ENCODE assay signal across 15 cellular contexts in genomic region chr12:32445356-32445755, GRCh38. TPM values are rescaled to one million over a fixed set of nuclear protein-coding genes. Genes with fewer than 3 reads are reported as not detected.
DNase-seq lines count a peak whose midpoint lies in the region; ATAC-seq, FAIRE-seq and TF ChIP-seq lines count a peak whose summit lies in the region.
"Had no signal": no experiment of that assay in that cellular context is flagged by ENCODE, and none has a peak within 500 bp of the region (broad histone marks: within the 10 kb centered on the region; RNA-seq: fewer than 3 reads in every experiment).

No MANE protein-coding gene starts in this region.

- FAIRE-seq in astrocyte (lab: Jason Lieb, UNC) (no peak), keratinocyte (lab: Jason Lieb, UNC) (no peak)

- DNase-seq in cardiac muscle cell (ENCODE audit: low read depth in 1 of 2, low spot score in 1 of 2): no peak
- no peak for DNase-seq in right atrium auricular region (ENCODE audit: low spot score)
- DNase-seq in astrocyte (ENCODE audit: low read depth): no peak
- DNase-seq in keratinocyte (ENCODE audit: low read depth, low spot score): no peak
- no peak for DNase-seq in NCI-H1092 (lab: John Stamatoyannopoulos, UW)
- DNase-seq in RPMI8226: no peak
- no peak for DNase-seq in HFFc6
- DNase-seq: 8988T, H9, NCI-H1417 treated with DMSO at 0.1 percent for 48 hours, NCI-H2227 treated with DMSO at 0.1 percent for 48 hours had no signal

- H3K4me1 ChIP-seq in cardiac muscle cell (ENCODE audit: low read depth) (peaks cover 19% of the 10 kb centered on the region), right atrium auricular region (peaks cover 0 to 41% of the 10 kb centered on the region in 2 donors), astrocyte (ENCODE audit: insufficient read depth, low read length) (peaks cover 6% of the 10 kb centered on the region), keratinocyte (ENCODE audit: control insufficient read depth, extremely low read depth, insufficient read depth, low read length) (peaks cover 63% of the 10 kb centered on the region)

- H3K79me2 ChIP-seq in astrocyte (ENCODE audit: insufficient read depth, low read length) (no peaks in the 10 kb centered on the region), keratinocyte (ENCODE audit: control insufficient read depth, insufficient read depth, low read length) (peaks cover 74% of the 10 kb centered on the region)

- H3K36me3 ChIP-seq in cardiac muscle cell: no peaks in the 10 kb centered on the region
- no peaks in the 10 kb centered on the region for H3K36me3 ChIP-seq in right atrium auricular region
- H3K36me3 ChIP-seq in astrocyte (ENCODE audit: insufficient read depth, low read length): no peaks in the 10 kb centered on the region
- peaks cover 0 to 4% of the 10 kb centered on the region in 2 experiments for H3K36me3 ChIP-seq in keratinocyte (ENCODE audit: control insufficient read depth in 2 of 2, extremely low read depth in 1 of 2, insufficient read depth in 2 of 2, low read length in 2 of 2)
- H3K36me3 ChIP-seq: MG63 had no signal

- H4K20me1 ChIP-seq in astrocyte (ENCODE audit: insufficient read depth, low read length): no peaks in the 10 kb centered on the region
- no peaks in the 10 kb centered on the region for H4K20me1 ChIP-seq in keratinocyte (ENCODE audit: control insufficient read depth, extremely low read depth, insufficient read depth, low read length)

- H3K4me1 Mint-ChIP-seq in astrocyte (ENCODE audit: low read depth, unreplicated experiment) (peaks cover 33% of the 10 kb centered on the region), HFFc6 (ENCODE audit: low read depth) (peaks cover 13% of the 10 kb centered on the region)

- no peak overlapping the region for H3K4me2 ChIP-seq in astrocyte (ENCODE audit: low read length)
- H3K4me2 ChIP-seq in keratinocyte (ENCODE audit: control insufficient read depth, extremely low read depth, insufficient read depth, low read depth, low read length): no peak overlapping the region
- H3K4me2 ChIP-seq: KMS-11 had no signal

- peaks cover 5% of the 10 kb centered on the region for H3K9me1 ChIP-seq in keratinocyte (ENCODE audit: control insufficient read depth, extremely low read depth, insufficient read depth, low read length)

- H3K27me3 ChIP-seq in cardiac muscle cell (no peaks in the 10 kb centered on the region), right atrium auricular region (no peaks in the 10 kb centered on the region), astrocyte (ENCODE audit: insufficient read depth, low read length) (no peaks in the 10 kb centered on the region), keratinocyte (ENCODE audit: control insufficient read depth, extremely low read depth, insufficient read depth, low read length) (no peaks in the 10 kb centered on the region)
- H3K27me3 ChIP-seq: MG63 had no signal

- no peak for ATAC-seq in HG03442 (IDR thresholded peaks at IDR 0.05; ENCODE audit: unreplicated experiment)

- H3K9me3 Mint-ChIP-seq in astrocyte (ENCODE audit: unreplicated experiment): no peaks in the 10 kb centered on the region
- H3K9me3 Mint-ChIP-seq in HFFc6: no peaks in the 10 kb centered on the region
- H3K9me3 Mint-ChIP-seq: H9 had no signal

- H3K9me3 ChIP-seq in cardiac muscle cell (ENCODE audit: low read depth) (no peaks in the 10 kb centered on the region), right atrium auricular region (no peaks in the 10 kb centered on the region), astrocyte (ENCODE audit: insufficient read depth, low read depth, low read length) (no peaks in the 10 kb centered on the region), keratinocyte (ENCODE audit: control insufficient read depth, low read depth, low read length) (no peaks in the 10 kb centered on the region)
- H3K9me3 ChIP-seq: MG63 had no signal

- TF ChIP-seq CTCF in cardiac muscle cell (IDR thresholded peaks at IDR 0.05; ENCODE audit: low read depth, low read length) (no peak), right atrium auricular region (IDR thresholded peaks at IDR 0.05) (no peak), astrocyte (IDR thresholded peaks at IDR 0.05; ENCODE audit: insufficient read depth, low read depth, low read length) (no peak), keratinocyte (optimal IDR thresholded peaks at IDR 0.05 in 1 of 3, IDR thresholded peaks at IDR 0.05 in 1 of 3, conservative IDR thresholded peaks at IDR 0.05 in 1 of 3; ENCODE audit: extremely low read depth in 1 of 3, insufficient read depth in 2 of 3, low read length in 3 of 3) (no peak), HFFc6 (IDR thresholded peaks at IDR 0.05) (no peak)

- H3K27me3 Mint-ChIP-seq in astrocyte (ENCODE audit: low read depth, unreplicated experiment): no peaks in the 10 kb centered on the region
- peaks cover 8% of the 10 kb centered on the region for H3K27me3 Mint-ChIP-seq in HFFc6 (ENCODE audit: insufficient read depth)

- no peak overlapping the region for H3K4me3 ChIP-seq in cardiac muscle cell
- H3K4me3 ChIP-seq in right atrium auricular region: no peak overlapping the region
- no peak overlapping the region for H3K4me3 ChIP-seq in astrocyte (ENCODE audit: insufficient read depth, low read depth, low read length)
- no peak overlapping the region for H3K4me3 ChIP-seq in keratinocyte (ENCODE audit: control insufficient read depth in 2 of 3, extremely low read depth in 1 of 3, insufficient read depth in 2 of 3, low read depth in 1 of 3, low read length in 3 of 3)
- H3K4me3 ChIP-seq: MG63, SK-N-MC had no signal

- H3K36me3 Mint-ChIP-seq in astrocyte (ENCODE audit: low read depth, unreplicated experiment) (no peaks in the 10 kb centered on the region), HFFc6 (ENCODE audit: low read depth) (no peaks in the 10 kb centered on the region)

- dilution Hi-C loops in keratinocyte (cut with MboI; ENCODE audit: extremely low pct_ligation_motif_present, low sequenced_read_pairs): no loop called here

- H2AFZ ChIP-seq in astrocyte (ENCODE audit: low read depth, low read length) (no peak overlapping the region), keratinocyte (ENCODE audit: control insufficient read depth, low read length) (no peak overlapping the region)

- no peak overlapping the region for H3K4me3 Mint-ChIP-seq in astrocyte (ENCODE audit: unreplicated experiment)
- no peak overlapping the region for H3K4me3 Mint-ChIP-seq in HFFc6
- H3K4me3 Mint-ChIP-seq: H9 had no signal

- H3K27ac Mint-ChIP-seq in astrocyte (ENCODE audit: unreplicated experiment) (peak overlapping the region; percentile 84), HFFc6 (no peak overlapping the region)

- H3K27ac ChIP-seq in cardiac muscle cell (peak overlapping the region; percentile 82), right atrium auricular region (no peak overlapping the region), astrocyte (ENCODE audit: low read depth, low read length) (no peak overlapping the region), keratinocyte (ENCODE audit: control insufficient read depth, insufficient read depth, low read length) (peak overlapping the region; percentile 24)
- H3K27ac ChIP-seq: KMS-11, SK-N-MC had no signal

- H3K9ac ChIP-seq in astrocyte (ENCODE audit: low read length) (no peak overlapping the region), keratinocyte (ENCODE audit: control insufficient read depth, extremely low read depth, insufficient read depth, low read length) (no peak overlapping the region)
- H3K9ac ChIP-seq: KMS-11 had no signal

RNA-seq across cellular contexts. Expression of gene FGD4, which starts 46.0 kb away (rescaled TPM):
- total RNA-seq in cardiac muscle cell: 3.8 and 7.3 TPM in 2 replicates
- 1.8 and 2.5 TPM in 2 replicates for polyA plus RNA-seq in cardiac muscle cell
- total RNA-seq in right atrium auricular region: 10 to 100 TPM; 13.5 to 16.2 TPM
- 16.2 and 18.7 TPM in 2 replicates for total RNA-seq in astrocyte
- 7.8 to 10.5 TPM (median 7.9 TPM) in 3 replicates for polyA plus RNA-seq in keratinocyte
- polyA plus RNA-seq in keratinocyte (2011; ENCODE audit: low read depth): 22.1 TPM
- polyA plus RNA-seq in keratinocyte (2011; cell fraction: cytosol; rRNA removed): 4.0 and 7.3 TPM in 2 replicates
- polyA plus RNA-seq in keratinocyte (2011; cell fraction: nucleus; rRNA removed): 12.3 and 14.2 TPM in 2 replicates
- polyA plus RNA-seq in keratinocyte (2012; ENCODE audit: low replicate concordance): 6.2 and 7.4 TPM in 2 replicates
- polyA minus RNA-seq in keratinocyte: 16.5 to 34.5 TPM (median 22.3 TPM) in 3 replicates
- 26.7 TPM for polyA minus RNA-seq in keratinocyte (2011; cell fraction: cytosol; rRNA and poly(A)+ RNA removed)
- 28.1 and 53.8 TPM in 2 replicates for polyA minus RNA-seq in keratinocyte (2011; cell fraction: nucleus; rRNA and poly(A)+ RNA removed)
- total RNA-seq in HFFc6 (2021; fragmentation: NEBNext Ultra II Directional; extraction: Animal tissue kit (Norgen Biotek cat#: 25700)): 1 to 10 TPM; 1.9 to 5.6 (median 4.8) TPM

Comparison
In these comparisons a context has a peak if more than half of its experiments do, and no peak if none do; other contexts are left out.
1. H3K27ac ChIP-seq: peak in cardiac muscle cell (single experiment) and keratinocyte (single experiment); none in right atrium auricular region (0 of 2) and astrocyte (single experiment).